ENCODE assay signal across 22 cellular contexts in genomic region chr1:18583326-18583941, GRCh38. TPM values are rescaled to one million over a fixed set of nuclear protein-coding genes. Genes with fewer than 3 reads are reported as not detected.
DNase-seq lines count a peak whose midpoint lies in the region; ATAC-seq, FAIRE-seq and TF ChIP-seq lines count a peak whose summit lies in the region.
"Had no signal": no experiment of that assay in that cellular context is flagged by ENCODE, and none has a peak within 500 bp of the region (broad histone marks: within the 10 kb centered on the region; RNA-seq: fewer than 3 reads in every experiment).

No MANE protein-coding gene starts in this region.

- H2BK15ac ChIP-seq in H1 (ENCODE audit: low read length): peak overlapping the region; percentile 40; the same call in 1 of the 2 replicates
- H2BK15ac ChIP-seq in neuronal stem cell (ENCODE audit: low read length): no peak overlapping the region

- H3K14ac ChIP-seq in H1 (ENCODE audit: insufficient read length) (no peak overlapping the region), neuronal stem cell (ENCODE audit: low read length) (no peak overlapping the region)

- H3K23me2 ChIP-seq in H1 (ENCODE audit: low read depth, low read length): no peaks in the 10 kb centered on the region

- H4K8ac ChIP-seq in H1 (ENCODE audit: extremely low read depth, insufficient read depth, low read length): no peak overlapping the region; the same call in 1 of the 2 replicates
- no peak overlapping the region for H4K8ac ChIP-seq in neuronal stem cell (ENCODE audit: low read depth, low read length)

- no peak for FAIRE-seq in H1 (lab: Jason Lieb, UNC)
- FAIRE-seq: endothelial cell of umbilical vein had no signal

- H3K4me2 ChIP-seq in H1 (ENCODE audit: insufficient read depth in 1 of 2, low read depth in 2 of 2, low read length in 2 of 2) (no peak overlapping the region), neuronal stem cell (ENCODE audit: insufficient read depth, low read length, poor library complexity, severe bottlenecking) (no peak overlapping the region)

- H2BK120ac ChIP-seq in H1 (replicated peaks; ENCODE audit: low read depth, low read length) (no peak overlapping the region), neuronal stem cell (ENCODE audit: low read depth, low read length) (no peak overlapping the region)

- H3K18ac ChIP-seq in H1 (ENCODE audit: extremely low read depth, low read length): no peak overlapping the region
- no peak overlapping the region for H3K18ac ChIP-seq in neuronal stem cell (ENCODE audit: low read length)

- H3K4me3 ChIP-seq in MG63 (no peak overlapping the region), H1 (ENCODE audit: extremely low read depth in 1 of 4, insufficient read depth in 2 of 4, low read depth in 3 of 4, low read length in 4 of 4) (no peak overlapping the region), neuronal stem cell (ENCODE audit: low read length in 2 of 2) (no peak overlapping the region), upper lobe of right lung (no peak overlapping the region)
- H3K4me3 ChIP-seq: thyroid gland had no signal

- no peaks in the 10 kb centered on the region for H3K79me1 ChIP-seq in H1 (ENCODE audit: low read depth, low read length)
- no peaks in the 10 kb centered on the region for H3K79me1 ChIP-seq in neuronal stem cell (ENCODE audit: low read depth, low read length)

- no peak for TF ChIP-seq EP300 in H1 (IDR thresholded peaks at IDR 0.05; ENCODE audit: borderline replicate concordance in 1 of 2, low read depth in 2 of 2, low read length in 2 of 2)

- H2BK12ac ChIP-seq in H1 (ENCODE audit: low read depth, low read length) (peak overlapping the region; percentile 46; the same call in 1 of the 2 replicates), neuronal stem cell (ENCODE audit: low read length) (no peak overlapping the region)

- no peak for TF ChIP-seq RAD21 in H1 (IDR thresholded peaks at IDR 0.05 in 1 of 2, conservative IDR thresholded peaks at IDR 0.05 in 1 of 2; ENCODE audit: low read depth in 2 of 2, low read length in 2 of 2)

- H3K4ac ChIP-seq in H1 (replicated peaks; ENCODE audit: insufficient read length, low read depth, low read length) (no peak overlapping the region), neuronal stem cell (ENCODE audit: low read length) (no peak overlapping the region)

- POLR2A ChIA-PET in H1 (lab: Charles Lee; ENCODE audit: partially characterized antibody): interaction anchor here (1.4 kb wide), 1 partner anchor 36 kb away, joined by 3 read pairs; no protein-coding TSS in a partner anchor

- no peaks in the 10 kb centered on the region for H3K9me3 ChIP-seq in MG63
- no peaks in the 10 kb centered on the region for H3K9me3 ChIP-seq in H1 (ENCODE audit: insufficient read depth in 2 of 2, low read depth in 1 of 2, low read length in 1 of 2)
- H3K9me3 ChIP-seq in neuronal stem cell (replicated peaks in 1 of 2; ENCODE audit: control insufficient read depth in 2 of 2, insufficient read depth in 1 of 2, low read depth in 1 of 2, low read length in 2 of 2): no peaks in the 10 kb centered on the region
- H3K9me3 ChIP-seq in upper lobe of right lung: no peaks in the 10 kb centered on the region
- H3K9me3 ChIP-seq: thyroid gland had no signal

- H4K5ac ChIP-seq in H1 (ENCODE audit: insufficient read length, low read depth, low read length): no peak overlapping the region

- peak; percentile 26 for ATAC-seq in upper lobe of right lung
- ATAC-seq: T-cell had no signal

- H3K79me2 ChIP-seq in H1 (ENCODE audit: control insufficient read depth in 1 of 2, insufficient read depth in 2 of 2, low read length in 2 of 2): no peaks in the 10 kb centered on the region

- no peak for TF ChIP-seq CTCF in H1 (IDR thresholded peaks at IDR 0.05; ENCODE audit: control extremely low read depth in 1 of 3, insufficient read depth in 1 of 3, low read depth in 1 of 3, low read length in 3 of 3)
- TF ChIP-seq CTCF in upper lobe of right lung (IDR thresholded peaks at IDR 0.05): no peak

- H2AK5ac ChIP-seq in H1 (ENCODE audit: low read depth, low read length) (no peak overlapping the region), neuronal stem cell (ENCODE audit: low read depth, low read length) (peak overlapping the region; percentile 44)

- no peak overlapping the region for H3K56ac ChIP-seq in H1 (replicated peaks; ENCODE audit: insufficient read length, low read depth, low read length)

- H3K27me3 ChIP-seq in MG63: no peaks in the 10 kb centered on the region; the same call in none of the 2 replicates
- H3K27me3 ChIP-seq in H1 (replicated peaks in 1 of 4; ENCODE audit: control insufficient read depth in 3 of 4, extremely low read depth in 1 of 4, insufficient read depth in 3 of 4, low read length in 3 of 4): peaks cover 0 to 2% (median 0%) of the 10 kb centered on the region in 4 experiments; a peak in 4 of 7 replicates
- no peaks in the 10 kb centered on the region for H3K27me3 ChIP-seq in neuronal stem cell (ENCODE audit: control insufficient read depth in 3 of 3, insufficient read depth in 3 of 3, low read depth in 1 of 3, low read length in 3 of 3)
- peaks cover 6% of the 10 kb centered on the region for H3K27me3 ChIP-seq in upper lobe of right lung
- H3K27me3 ChIP-seq: thyroid gland had no signal

- WGBS in H1 (ENCODE audit: extremely low coverage in 1 of 2, insufficient coverage in 1 of 2, insufficient read length in 1 of 2, insufficient replicate concordance in 2 of 2, low coverage in 1 of 2, low lambda C conversion rate in 2 of 2, missing lambda C conversion rate in 1 of 2), 2 experiments: 84% methylated on average over 7 of the region's 7 CpGs; no CpG with 5 or more reads in 1 of the 2 experiments
- WGBS in neuronal stem cell (ENCODE audit: extremely low coverage in 2 of 2, insufficient read length in 2 of 2, insufficient replicate concordance in 1 of 2), 2 donors: no CpG with 5 or more reads among the region's 7 CpGs

- H2BK5ac ChIP-seq in H1 (ENCODE audit: low read depth, low read length): no peak overlapping the region
- no peak overlapping the region for H2BK5ac ChIP-seq in neuronal stem cell (ENCODE audit: low read length)

- H3K9ac ChIP-seq in H1 (replicated peaks in 1 of 4; ENCODE audit: extremely low read depth in 1 of 4, low read depth in 3 of 4, low read length in 3 of 4): no peak overlapping the region
- no peak overlapping the region for H3K9ac ChIP-seq in neuronal stem cell (ENCODE audit: low read depth, low read length, poor library complexity)

- DNase-seq in MG63 (peak; percentile 76), H1 (ENCODE audit: low read depth in 1 of 2, low spot score in 2 of 2) (no peak), neuronal stem cell (ENCODE audit: low spot score) (no peak), upper lobe of right lung (no peak), GDM1 (lab: John Stamatoyannopoulos, UW) (no peak), CD1c-positive myeloid dendritic cell (ENCODE audit: extremely low spot score) (no peak)
- no peak for DNase-seq in stimulated activated CD4-positive, alpha-beta T cell treated with anti-CD3 and anti-CD28 coated beads, Interleukin-15, amount 100 ng/mL, for 24 hours
- DNase-seq: activated effector memory CD4-positive, alpha-beta T cell treated with anti-CD3 and anti-CD28 coated beads, Interleukin-2, amount 50 U/mL, for 16 hours; islet precursor cell; mammary epithelial cell; NCI-H2107; NCI-H524 treated with DMSO at 0.1 percent for 48 hours; nucleus accumbens; SIG-M5; T-cell had no signal

- no peaks in the 10 kb centered on the region; a peak in 1 of 7 replicates for H3K4me1 ChIP-seq in H1 (replicated peaks in 1 of 4; ENCODE audit: control insufficient read depth in 3 of 4, insufficient read depth in 4 of 4, low read length in 3 of 4)
- H3K4me1 ChIP-seq in neuronal stem cell (ENCODE audit: control insufficient read depth in 2 of 2, insufficient read depth in 1 of 2, low read depth in 1 of 2, low read length in 2 of 2): no peaks in the 10 kb centered on the region
- H3K4me1 ChIP-seq in upper lobe of right lung: peaks cover 4% of the 10 kb centered on the region

- no peaks in the 10 kb centered on the region for H3K36me3 ChIP-seq in MG63
- H3K36me3 ChIP-seq in H1 (ENCODE audit: control insufficient read depth in 2 of 4, insufficient read depth in 4 of 4, low read length in 3 of 4): no peaks in the 10 kb centered on the region
- no peaks in the 10 kb centered on the region for H3K36me3 ChIP-seq in neuronal stem cell (replicated peaks in 1 of 2; ENCODE audit: control insufficient read depth in 2 of 2, insufficient read depth in 2 of 2, low read length in 2 of 2)
- no peaks in the 10 kb centered on the region for H3K36me3 ChIP-seq in upper lobe of right lung
- H3K36me3 ChIP-seq: thyroid gland had no signal

- intact Hi-C loops in upper lobe of right lung (cut with DNase I): no loop called here

- H3K23ac ChIP-seq in H1 (ENCODE audit: insufficient read length) (no peak overlapping the region), neuronal stem cell (ENCODE audit: low read depth, low read length, poor library complexity) (no peak overlapping the region)

- no peak overlapping the region for H3K27ac ChIP-seq in H1 (ENCODE audit: low read depth, low read length)
- no peak overlapping the region for H3K27ac ChIP-seq in neuronal stem cell (replicated peaks; ENCODE audit: low read length)
- no peak overlapping the region for H3K27ac ChIP-seq in upper lobe of right lung
- H3K27ac ChIP-seq: thyroid gland had no signal

- TF ChIP-seq POLR2A in H1 (IDR thresholded peaks at IDR 0.05; ENCODE audit: control extremely low read depth in 1 of 2, low read depth in 2 of 2, low read length in 2 of 2): no peak

- no peak overlapping the region for H2AFZ ChIP-seq in H1 (ENCODE audit: low read length)
- H2AFZ ChIP-seq in neuronal stem cell (ENCODE audit: low read length): no peak overlapping the region

- H4K20me1 ChIP-seq in H1 (replicated peaks in 1 of 2; ENCODE audit: control insufficient read depth in 1 of 2, insufficient read depth in 2 of 2, low read length in 2 of 2): peaks cover 2% of the 10 kb centered on the region in 2 experiments

- H4K91ac ChIP-seq in H1 (replicated peaks; ENCODE audit: insufficient read length, low read length) (no peak overlapping the region), neuronal stem cell (ENCODE audit: low read depth, low read length, poor library complexity) (no peak overlapping the region)

- CTCF ChIA-PET in H1 (lab: Charles Lee; ENCODE audit: partially characterized antibody): interaction anchor here (0.7 to 38.3 kb wide), 22 partner anchors 8 to 821 kb away, joined by 3 to 984 read pairs (median 4); no protein-coding TSS in a partner anchor

- H2BK20ac ChIP-seq in H1 (ENCODE audit: low read length): no peak overlapping the region

RNA-seq across cellular contexts. Expression of gene PAX7, which starts 47.2 kb away (rescaled TPM):
- total RNA-seq in MG63 (2014; rRNA removed; shearing (Covaris generic); ENCODE audit: low replicate concordance): not detected in 2 replicates
- not detected in 2 replicates for total RNA-seq in H1 (2021; fragmentation: NEBNext Ultra II Directional; extraction: Animal tissue kit (Norgen Biotek cat#: 25700))
- polyA plus RNA-seq in H1 (2011; rRNA removed): 0.02 TPM in 1 of 2 replicates, not detected in the other
- 0.03 TPM for polyA plus RNA-seq in H1 (2011; cell fraction: cytosol; rRNA removed)
- 0.03 TPM for polyA plus RNA-seq in H1 (2011; cell fraction: nucleus; rRNA removed)
- polyA plus RNA-seq in H1 (2012, experiment 1 of 2): 0.03 to 0.08 TPM in 2 of 4 replicates, not detected in the others
- 0.07 TPM for polyA plus RNA-seq in H1 (2012, experiment 2 of 2)
- polyA plus RNA-seq in H1 (2013, experiment 1 of 2): 0.02 TPM
- 0.02 TPM for polyA plus RNA-seq in H1 (2013, experiment 2 of 2)
- polyA minus RNA-seq in H1 (2011; rRNA and poly(A)+ RNA removed): 0.13 TPM in 1 of 2 replicates, not detected in the other
- not detected for polyA minus RNA-seq in H1 (2011; cell fraction: cytosol; rRNA and poly(A)+ RNA removed)
- polyA minus RNA-seq in H1 (2011; cell fraction: nucleus; rRNA and poly(A)+ RNA removed): 0.40 TPM
- polyA plus RNA-seq in neuronal stem cell (2013, experiment 1 of 2): 0.03 TPM
- polyA plus RNA-seq in neuronal stem cell (2013, experiment 2 of 2): 0.06 TPM
- not detected for total RNA-seq in upper lobe of right lung
- total RNA-seq: dermis microvascular lymphatic vessel endothelial cell, endothelial cell of umbilical vein, fibroblast of villous mesenchyme, LHCN-M2, mammary epithelial cell, myocyte, T-cell had no signal
- polyA plus RNA-seq: adipose tissue, endothelial cell of umbilical vein, mammary epithelial cell had no signal
